ENCODE assay signal across 21 cellular contexts in the genomic region with DNA sequence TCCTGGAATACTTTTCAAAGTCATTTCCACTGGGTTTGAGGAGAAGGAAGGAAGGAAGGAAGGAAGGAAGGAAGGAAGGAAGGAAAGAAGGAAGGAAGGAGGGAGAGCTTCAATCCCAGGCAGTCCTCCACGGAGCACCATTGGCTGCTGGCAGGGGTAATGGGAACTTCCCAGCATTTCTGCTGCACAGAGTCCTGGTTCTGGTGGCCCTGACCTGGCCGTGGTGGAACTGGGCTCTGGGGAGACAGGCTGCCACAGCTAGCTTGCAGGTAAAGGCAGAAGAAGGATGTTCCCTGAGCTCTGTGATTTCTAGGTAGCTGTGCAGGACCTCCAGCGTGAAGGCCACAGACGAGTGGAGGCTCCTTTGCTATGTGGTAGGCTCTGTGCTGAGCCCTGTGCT. TPM values are rescaled to one million over a fixed set of nuclear protein-coding genes. Genes with fewer than 3 reads are reported as not detected.
"Had no signal": no experiment of that assay in that cellular context is flagged by ENCODE, and none has a peak within 500 bp of the region (broad histone marks: within the 10 kb centered on the region; RNA-seq: fewer than 3 reads in every experiment).

No MANE protein-coding gene starts in this region.

- H3K27ac ChIP-seq: adrenal gland, breast epithelium, Peyer's patch had no signal

- H3K9me3 Mint-ChIP-seq: activated CD8-positive, alpha-beta T cell treated with anti-CD3 and anti-CD28 coated beads for 36 hours; activated naive CD8-positive, alpha-beta T cell treated with anti-CD3 and anti-CD28 coated beads, Interleukin-2, amount 10 ng/mL, durations not matched to agents 7 days and 5 days; activated T-cell treated with anti-CD3 and anti-CD28 coated beads, Interleukin-2, amount 50 U/mL, for 72 hours had no signal

- H3K4me3 Mint-ChIP-seq: activated CD8-positive, alpha-beta T cell treated with anti-CD3 and anti-CD28 coated beads for 36 hours; activated naive CD8-positive, alpha-beta T cell treated with anti-CD3 and anti-CD28 coated beads, Interleukin-2, amount 10 ng/mL, durations not matched to agents 7 days and 5 days; activated T-cell treated with anti-CD3 and anti-CD28 coated beads, Interleukin-2, amount 50 U/mL, for 72 hours had no signal

- H3K27me3 ChIP-seq: adrenal gland, Peyer's patch had no signal

- H3K4me2 ChIP-seq: SK-N-SH had no signal

- ATAC-seq: activated CD4-positive, CD25-positive, alpha-beta regulatory T cell treated with anti-CD3 and anti-CD28 coated beads, Interleukin-2, amount 50 U/mL, for 24 hours; activated CD8-positive, alpha-beta T cell treated with anti-CD3 and anti-CD28 coated beads for 36 hours; activated T-cell treated with anti-CD3 and anti-CD28 coated beads, Interleukin-2, amount 50 U/mL, for 72 hours had no signal

- H3K9ac ChIP-seq: SK-N-SH had no signal

- H3K27ac Mint-ChIP-seq: activated CD8-positive, alpha-beta T cell treated with anti-CD3 and anti-CD28 coated beads for 36 hours; activated naive CD8-positive, alpha-beta T cell treated with anti-CD3 and anti-CD28 coated beads, Interleukin-2, amount 10 ng/mL, durations not matched to agents 7 days and 5 days; activated T-cell treated with anti-CD3 and anti-CD28 coated beads, Interleukin-2, amount 50 U/mL, for 72 hours had no signal

- DNase-seq: activated CD4-positive, alpha-beta T cell treated with anti-CD3 and anti-CD28 coated beads for 4 hours; activated CD8-positive, alpha-beta memory T cell treated with anti-CD3 and anti-CD28 coated beads, Interleukin-2, amount 50 U/mL, for 4 hours; activated CD8-positive, alpha-beta T cell treated with anti-CD3 and anti-CD28 coated beads for 36 hours; activated naive CD4-positive, alpha-beta T cell treated with anti-CD3 and anti-CD28 coated beads, Interleukin-2, amount 50 U/mL, for 16 hours; activated naive CD8-positive, alpha-beta T cell treated with anti-CD3 and anti-CD28 coated beads, Interleukin-2, amount 10 ng/mL, durations not matched to agents 7 days and 5 days; activated T-cell treated with anti-CD3 and anti-CD28 coated beads, Interleukin-2, amount 50 U/mL, for 72 hours; adrenal gland; anterior cingulate cortex; central memory CD4-positive, alpha-beta T cell; Karpas-422; MM.1S; NCI-H1105; NCI-H1436; NCI-H1694 treated with DMSO at 0.1 percent for 48 hours; NCI-H2029 treated with DMSO at 0.1 percent for 48 hours; SIG-M5; SK-N-SH had no signal

- H3K36me3 Mint-ChIP-seq: activated naive CD8-positive, alpha-beta T cell treated with anti-CD3 and anti-CD28 coated beads, Interleukin-2, amount 10 ng/mL, durations not matched to agents 7 days and 5 days had no signal

- H3K4me3 ChIP-seq: adrenal gland, breast epithelium, Peyer's patch had no signal

- H3K4me1 ChIP-seq: adrenal gland, breast epithelium, Peyer's patch had no signal

- H3K9me3 ChIP-seq: adrenal gland, breast epithelium, Peyer's patch, SK-N-SH had no signal

- H3K36me3 ChIP-seq: adrenal gland, breast epithelium, Peyer's patch had no signal

RNA-seq across cellular contexts. Expression of gene PKNOX2, which starts 10.6 kb away (rescaled TPM):
- total RNA-seq: activated CD8-positive, alpha-beta T cell treated with anti-CD3 and anti-CD28 coated beads for 36 hours; activated naive CD8-positive, alpha-beta T cell treated with anti-CD3 and anti-CD28 coated beads, Interleukin-2, amount 10 ng/mL, durations not matched to agents 7 days and 5 days; activated T-cell treated with anti-CD3 and anti-CD28 coated beads, Interleukin-2, amount 50 U/mL, for 72 hours; T-helper 1 cell treated with Interleukin-12 subunit alpha and Interleukin-12 subunit beta and Interleukin-4 antibody, amounts not matched to agents 30 ng/mL and 1 ng/mL, for 36 hours had no signal
